ENCODE assay signal across 1 cellular context in genomic region chr5:149552038-149552494, GRCh38.
TF ChIP-seq lines count a peak whose summit lies in the region.

No MANE protein-coding gene starts in this region.

TF ChIP-seq in GM23338, 12 proteins besides CTCF, POLR2A, EP300 and RAD21 (continued from another document):
- TF ChIP-seq ZNF462 (CRISPR knock-in tag; IDR thresholded peaks at IDR 0.05) (no peak), EZH2phosphoT487 (IDR thresholded peaks at IDR 0.05; ENCODE audit: unreplicated experiment) (no peak), POLR2AphosphoS5 (IDR thresholded peaks at IDR 0.05; ENCODE audit: low read depth) (no peak), NANOG (IDR thresholded peaks at IDR 0.05; ENCODE audit: borderline replicate concordance) (no peak), ZNF331 (CRISPR knock-in tag; IDR thresholded peaks at IDR 0.05; ENCODE audit: low read depth) (no peak)
